Comparison of ENCODE assay signal across 11 cellular contexts in genomic region chr5:124527220-124527991, GRCh38.
DNase-seq lines count a peak whose midpoint lies in the region; ATAC-seq and TF ChIP-seq lines count a peak whose summit lies in the region.
"Had no signal": no experiment of that assay in that cellular context is flagged by ENCODE, and none has a peak within 500 bp of the region (broad histone marks: within the 10 kb centered on the region; RNA-seq: fewer than 3 reads in every experiment).

No MANE protein-coding gene starts in this region.

- no peak overlapping the region for H3K4me3 Mint-ChIP-seq in natural killer cell

- no peaks in the 10 kb centered on the region for H3K79me2 ChIP-seq in PC-3 (ENCODE audit: low read length)

- peaks cover 6 to 9% of the 10 kb centered on the region in 2 donors for H3K4me1 Mint-ChIP-seq in natural killer cell

- CTCF ChIA-PET in PC-3 (lab: Charles Lee): no interaction called here

- no peaks in the 10 kb centered on the region for H3K36me3 Mint-ChIP-seq in natural killer cell

- H3K4me1 ChIP-seq in PC-3 (ENCODE audit: insufficient read depth, low read length): peaks cover 5% of the 10 kb centered on the region; the same call in 1 of the 2 replicates
- H3K4me1 ChIP-seq in tibial artery: peaks cover 0 to 13% (median 5%) of the 10 kb centered on the region in 4 donors
- H3K4me1 ChIP-seq: prostate gland, SJSA1 had no signal

- H3K27ac Mint-ChIP-seq in natural killer cell: no peak overlapping the region

- peak overlapping the region; percentile 16; the same call in 1 of the 2 replicates for H3K4me2 ChIP-seq in PC-3 (ENCODE audit: low read length)

- H3K36me3 ChIP-seq in PC-3 (ENCODE audit: low read depth, low read length) (no peaks in the 10 kb centered on the region), tibial artery (no peaks in the 10 kb centered on the region)
- H3K36me3 ChIP-seq: prostate gland, SJSA1 had no signal

- no TSS peak for BruUV-seq in PC-3 (replicated peaks; lab: Mats Ljungman, UMichigan)

- no peaks in the 10 kb centered on the region for H3K9me3 ChIP-seq in PC-3 (ENCODE audit: low read length)
- no peaks in the 10 kb centered on the region for H3K9me3 ChIP-seq in tibial artery
- H3K9me3 ChIP-seq: prostate gland, SJSA1 had no signal

- H3K4me3 ChIP-seq in PC-3 (ENCODE audit: low read length) (no peak overlapping the region), tibial artery (no peak overlapping the region)
- H3K4me3 ChIP-seq: prostate gland, SJSA1 had no signal

- peaks cover 5 to 7% of the 10 kb centered on the region in 2 donors for H3K9me3 Mint-ChIP-seq in natural killer cell

- H3K9ac ChIP-seq in PC-3 (ENCODE audit: low read length): no peak overlapping the region

- H3K27me3 Mint-ChIP-seq in natural killer cell (ENCODE audit: low read depth in 2 of 2): peaks cover 21 to 61% of the 10 kb centered on the region in 2 donors

- POLR2A ChIA-PET in PC-3 (lab: Charles Lee; ENCODE audit: unreplicated experiment): no interaction called here

- H3K27me3 ChIP-seq in PC-3 (ENCODE audit: low read length) (no peaks in the 10 kb centered on the region), tibial artery (no peaks in the 10 kb centered on the region)
- H3K27me3 ChIP-seq: SJSA1 had no signal

- ATAC-seq in GM21717 (IDR thresholded peaks at IDR 0.05; ENCODE audit: unreplicated experiment) (peak; percentile 55), PC-3 (no peak), left lobe of liver (peak; percentile 83), natural killer cell (no peak)

- TF ChIP-seq CTCF in PC-3 (conservative IDR thresholded peaks at IDR 0.05; ENCODE audit: low read depth, low read length) (no peak), natural killer cell (IDR thresholded peaks at IDR 0.05) (no peak), tibial artery (IDR thresholded peaks at IDR 0.05) (no peak)

- H2AFZ ChIP-seq in PC-3 (ENCODE audit: low read length): no peak overlapping the region

- intact Hi-C loops in PC-3 (cut with micrococcal nuclease) (no loop called here), natural killer cell (cut with micrococcal nuclease) (no loop called here), tibial artery (cut with DNase I; ENCODE audit: low total_unique reads) (no loop called here)

- no peaks in the 10 kb centered on the region for H4K20me1 ChIP-seq in PC-3 (ENCODE audit: low read length)

- peak; percentile 40 for DNase-seq in DMS53 (lab: John Stamatoyannopoulos, UW)
- DNase-seq in PC-3: peak; percentile 64
- DNase-seq in left lobe of liver (ENCODE audit: low spot score): no peak
- no peak for DNase-seq in natural killer cell
- DNase-seq in GM19238 (ENCODE audit: insufficient read length, low spot score): no peak
- DNase-seq in tibial artery: no peak
- DNase-seq in GF-D8 (lab: John Stamatoyannopoulos, UW): no peak
- DNase-seq: NCI-H2081 treated with DMSO at 0.1 percent for 48 hours had no signal

- no peaks in the 10 kb centered on the region for H3F3A ChIP-seq in PC-3 (ENCODE audit: low read length, unreplicated experiment)

- H3K9me2 ChIP-seq in PC-3 (replicated peaks; ENCODE audit: low read length): no peaks in the 10 kb centered on the region

- H3K27ac ChIP-seq in PC-3 (ENCODE audit: low read length) (no peak overlapping the region), tibial artery (no peak overlapping the region)
- H3K27ac ChIP-seq: prostate gland, SJSA1 had no signal

Comparison
In these comparisons a context has a peak if more than half of its experiments do, and no peak if none do; other contexts are left out.
1. DNase-seq: peak in DMS53 (single experiment) and PC-3 (single experiment); none in left lobe of liver (single experiment), natural killer cell (single experiment), GM19238 (single experiment), tibial artery (0 of 2) and GF-D8 (single experiment).
2. ATAC-seq: peak in GM21717 (single experiment) and left lobe of liver (single experiment); none in PC-3 (single experiment) and natural killer cell (0 of 3).